In the genomic region with DNA sequence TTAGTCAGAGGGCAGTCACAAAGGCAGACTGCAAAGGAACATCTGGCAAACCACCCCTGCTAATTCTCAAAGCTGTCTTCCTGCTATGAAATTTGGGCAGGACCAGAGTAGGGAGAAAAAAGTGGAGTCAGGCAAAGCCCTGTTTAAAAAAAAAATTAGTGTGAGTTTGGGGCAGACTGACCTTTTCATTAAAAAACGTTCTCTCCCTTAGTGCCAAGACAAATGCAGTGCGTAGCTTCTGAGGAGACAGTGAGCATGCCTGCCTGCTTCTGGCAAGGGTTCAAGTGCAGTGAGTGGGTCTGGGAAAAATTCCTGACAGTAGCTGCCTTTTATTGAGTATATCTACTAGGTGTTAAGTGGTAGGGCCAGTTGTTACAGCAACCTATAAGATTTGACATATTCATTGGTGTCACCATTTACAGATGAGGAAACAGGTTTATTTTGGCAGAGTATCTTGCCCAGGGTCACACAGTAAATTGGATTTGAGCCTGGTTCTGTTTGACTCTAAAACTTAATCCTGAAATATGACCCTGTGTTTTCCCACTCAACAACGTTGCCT, we compare ENCODE assay signal across 14 cellular contexts.
A peak's percentile ranks its signal among the peaks of the same experiment; 100 is the strongest.
DNase-seq lines count a peak whose midpoint lies in the region; ATAC-seq, FAIRE-seq and TF ChIP-seq lines count a peak whose summit lies in the region.
"Had no signal": no experiment of that assay in that cellular context is flagged by ENCODE, and none has a peak within 500 bp of the region (broad histone marks: within the 10 kb centered on the region; RNA-seq: fewer than 3 reads in every experiment).

No MANE protein-coding gene starts in this region.

- H3K36me3 ChIP-seq in liver (ENCODE audit: control insufficient read depth in 4 of 4, insufficient read depth in 3 of 4, low read depth in 1 of 4, low read length in 3 of 4) (peaks cover 0 to 10% (median 0%) of the 10 kb centered on the region in 4 donors), HepG2 (replicated peaks in 1 of 2; ENCODE audit: control insufficient read depth in 1 of 2, insufficient read depth in 2 of 2, low read length in 2 of 2) (0 out of 5 replicates have a peak, but pooled peaks cover 0 to 3% of the 10 kb centered on the region in 2 experiments), RWPE2 (ENCODE audit: low read depth) (peaks cover 20% of the 10 kb centered on the region), gastroesophageal sphincter (no peaks in the 10 kb centered on the region), testis (ENCODE audit: low read depth, missing control alignments) (no peaks in the 10 kb centered on the region), MM.1S (replicated peaks; ENCODE audit: insufficient read depth, low read length) (no peaks in the 10 kb centered on the region)

- no peak for TF ChIP-seq POLR2A in HepG2 (IDR thresholded peaks at IDR 0.05; ENCODE audit: insufficient read depth in 1 of 2, low read depth in 2 of 2, low read length in 2 of 2)
- TF ChIP-seq POLR2A in gastroesophageal sphincter (IDR thresholded peaks at IDR 0.05) = no peak
- TF ChIP-seq POLR2A in testis (IDR thresholded peaks at IDR 0.05) = no peak

- intact Hi-C loops in HepG2 (cut with micrococcal nuclease; ENCODE audit: unreplicated experiment) (no loop called here), testis (cut with DNase I; ENCODE audit: low total_unique reads) (no loop called here)

- ATAC-seq in HepG2 = no peak
- peak; percentile 61 for ATAC-seq in RWPE2 (ENCODE audit: low read depth)
- no peak for ATAC-seq in gastroesophageal sphincter

- TF ChIP-seq EP300 in HepG2 (IDR thresholded peaks at IDR 0.05; ENCODE audit: low read depth in 2 of 2, low read length in 2 of 2) (no peak), HepG2 (CRISPR knock-in tag; IDR thresholded peaks at IDR 0.05; ENCODE audit: borderline replicate concordance) (no peak), gastroesophageal sphincter (IDR thresholded peaks at IDR 0.05) (no peak)

- H3K4me2 ChIP-seq in HepG2 (ENCODE audit: low read depth, low read length) (no peak overlapping the region), MM.1S (ENCODE audit: low read depth, low read length) (no peak overlapping the region)

- DNase-seq in HepG2 (ENCODE audit: low spot score) (no peak), RWPE2 (ENCODE audit: low spot score) (no peak), OCI-M1 (lab: John Stamatoyannopoulos, UW) (no peak), testis (no peak), iPS-NIHi11 (ENCODE audit: low spot score) (no peak), MM.1S (no peak)
- DNase-seq: activated CD4-positive, alpha-beta T cell treated with anti-CD3 and anti-CD28 coated beads, Interleukin-2, amount 50 U/mL, for 48 hours; CD4-positive, CD25-positive, alpha-beta regulatory T cell; H9; SHP77; stimulated activated naive CD4-positive, alpha-beta T cell treated with Interleukin-2 at 50 U/mL for 16 hours had no signal

- WGBS in liver = 30% methylated on average over 3 of the region's 3 CpGs
- WGBS in HepG2 (ENCODE audit: low lambda C conversion rate) = 85% methylated on average over 3 of the region's 3 CpGs
- WGBS in gastroesophageal sphincter (ENCODE audit: low coverage in 1 of 2), 2 donors = 2 to 15% methylated on average over 3 of the region's 3 CpGs
- 29 to 56% methylated on average over 3 of the region's 3 CpGs for WGBS in testis, 2 donors

- TF ChIP-seq CTCF in liver (IDR thresholded peaks at IDR 0.05; ENCODE audit: low read depth, low read length, missing input control) (no peak), HepG2 (CRISPR knock-in tag; IDR thresholded peaks at IDR 0.05) (no peak), RWPE2 (IDR thresholded peaks at IDR 0.05; ENCODE audit: poor library complexity, severe bottlenecking) (no peak), gastroesophageal sphincter (IDR thresholded peaks at IDR 0.05) (no peak), testis (IDR thresholded peaks at IDR 0.05) (no peak), MM.1S (IDR thresholded peaks at IDR 0.05; ENCODE audit: low read length) (no peak)

- no peaks in the 10 kb centered on the region for H3K9me2 ChIP-seq in MM.1S (replicated peaks; ENCODE audit: insufficient read depth, low read length)

- no peaks in the 10 kb centered on the region for H3K27me3 ChIP-seq in liver (ENCODE audit: control insufficient read depth in 4 of 4, insufficient read depth in 4 of 4, low read length in 3 of 4)
- no peaks in the 10 kb centered on the region for H3K27me3 ChIP-seq in HepG2 (ENCODE audit: control insufficient read depth in 1 of 2, insufficient read depth in 2 of 2, low read length in 2 of 2)
- no peaks in the 10 kb centered on the region for H3K27me3 ChIP-seq in RWPE2 (ENCODE audit: insufficient read depth, poor library complexity, severe bottlenecking)
- no peaks in the 10 kb centered on the region for H3K27me3 ChIP-seq in gastroesophageal sphincter
- H3K27me3 ChIP-seq in testis = no peaks in the 10 kb centered on the region
- H3K27me3 ChIP-seq in MM.1S (replicated peaks; ENCODE audit: insufficient read depth, low read length) = no peaks in the 10 kb centered on the region

- H3K27ac ChIP-seq in liver (ENCODE audit: low read depth in 1 of 2, low read length in 2 of 2) (peak overlapping the region; percentile 47 to 52), HepG2 (ENCODE audit: extremely low read length, insufficient read depth, low read length) (no peak overlapping the region), RWPE2 (ENCODE audit: poor library complexity, severe bottlenecking) (peak overlapping the region; percentile 10), gastroesophageal sphincter (peak overlapping the region in 3 of 4 donors; percentile 4 to 24 (median 22)), testis (no peak overlapping the region), MM.1S (ENCODE audit: low read length) (no peak overlapping the region)

- no peaks in the 10 kb centered on the region for H3K9me3 ChIP-seq in liver (ENCODE audit: control insufficient read depth in 4 of 4, low read length in 3 of 4)
- H3K9me3 ChIP-seq in HepG2 (ENCODE audit: low read length) = no peaks in the 10 kb centered on the region
- H3K9me3 ChIP-seq in RWPE2 (ENCODE audit: severe bottlenecking) = no peaks in the 10 kb centered on the region
- H3K9me3 ChIP-seq in gastroesophageal sphincter = no peaks in the 10 kb centered on the region
- no peaks in the 10 kb centered on the region for H3K9me3 ChIP-seq in testis
- H3K9me3 ChIP-seq in MM.1S (replicated peaks; ENCODE audit: insufficient read depth, low read length) = no peaks in the 10 kb centered on the region

- TF ChIP-seq RAD21 in liver (IDR thresholded peaks at IDR 0.05) (no peak), HepG2 (CRISPR knock-in tag; IDR thresholded peaks at IDR 0.05) (no peak)

- H3K4me3 ChIP-seq in liver (ENCODE audit: low read depth in 1 of 3, low read length in 3 of 3) = no peak overlapping the region
- H3K4me3 ChIP-seq in HepG2 (replicated peaks in 1 of 3; ENCODE audit: insufficient read depth in 1 of 3, low read depth in 2 of 3, low read length in 3 of 3) = no peak overlapping the region
- no peak overlapping the region for H3K4me3 ChIP-seq in RWPE2 (ENCODE audit: severe bottlenecking)
- H3K4me3 ChIP-seq in gastroesophageal sphincter = no peak overlapping the region
- no peak overlapping the region for H3K4me3 ChIP-seq in testis
- no peak overlapping the region for H3K4me3 ChIP-seq in MM.1S (ENCODE audit: low read length)

- H4K20me1 ChIP-seq in HepG2 (ENCODE audit: insufficient read depth, low read length) (0 out of 2 replicates have a peak, but pooled peaks cover 3% of the 10 kb centered on the region), MM.1S (ENCODE audit: insufficient read depth, low read length) (no peaks in the 10 kb centered on the region)

- no peak for FAIRE-seq in HepG2 (lab: Jason Lieb, UNC)
- FAIRE-seq: islet of Langerhans had no signal

- CTCF ChIA-PET in HepG2 (lab: Yijun Ruan, JAX; ENCODE audit: low intra/inter-chr PET ratio, low total read pairs) = no interaction called here

- no peak overlapping the region for H2AFZ ChIP-seq in HepG2 (ENCODE audit: low read length)
- no peak overlapping the region for H2AFZ ChIP-seq in MM.1S (ENCODE audit: low read length)

- in situ Hi-C loops in HepG2 (cut with HindIII; ENCODE audit: extremely low pct_ligation_motif_present, low pct_unique_long_range_greater_than_20kb) = no loop called here

- no TSS peak for BruUV-seq in HepG2 (replicated peaks; lab: Mats Ljungman, UMichigan)

- H3K79me2 ChIP-seq in HepG2 (ENCODE audit: insufficient read depth, low read length) (no peaks in the 10 kb centered on the region), MM.1S (ENCODE audit: low read length) (no peaks in the 10 kb centered on the region)

- peaks cover 8 to 24% (median 17%) of the 10 kb centered on the region in 4 donors for H3K4me1 ChIP-seq in liver (ENCODE audit: control insufficient read depth in 4 of 4, insufficient read depth in 4 of 4, low read length in 3 of 4)
- peaks cover 15% of the 10 kb centered on the region; the same call in 1 of the 2 replicates for H3K4me1 ChIP-seq in HepG2 (ENCODE audit: insufficient read depth, low read length)
- peaks cover 12% of the 10 kb centered on the region for H3K4me1 ChIP-seq in RWPE2 (ENCODE audit: insufficient read depth, poor library complexity, severe bottlenecking)
- H3K4me1 ChIP-seq in gastroesophageal sphincter = peaks cover 6 to 37% (median 15%) of the 10 kb centered on the region in 3 donors
- H3K4me1 ChIP-seq in testis = peaks cover 3% of the 10 kb centered on the region
- H3K4me1 ChIP-seq in MM.1S (ENCODE audit: low read length) = no peaks in the 10 kb centered on the region

- no peak overlapping the region for H3K9ac ChIP-seq in liver (ENCODE audit: low read depth in 1 of 2, low read length in 2 of 2)
- no peak overlapping the region for H3K9ac ChIP-seq in HepG2 (ENCODE audit: insufficient read depth, low read depth, low read length)
- H3K9ac ChIP-seq in MM.1S (ENCODE audit: low read length) = no peak overlapping the region

- POLR2A ChIA-PET in HepG2 (lab: Yijun Ruan, JAX) = no interaction called here

- no peaks in the 10 kb centered on the region for H3F3A ChIP-seq in MM.1S (ENCODE audit: insufficient read depth, low read length)

TF ChIP-seq in liver, 16 proteins besides CTCF, POLR2A, EP300 and RAD21 (continues in another document):
- no peak for TF ChIP-seq NR2F2 (IDR thresholded peaks at IDR 0.05)

TF ChIP-seq in HepG2, 621 proteins besides CTCF, POLR2A, EP300 and RAD21 (continues in another document):
- no peak for TF ChIP-seq HOXA3 (CRISPR knock-in tag; IDR thresholded peaks at IDR 0.05)
- no peak for TF ChIP-seq ZNF713 (CRISPR knock-in tag; IDR thresholded peaks at IDR 0.05)

Comparison
In these comparisons a context has a peak if more than half of its experiments do, and no peak if none do; other contexts are left out.
1. H3K27ac ChIP-seq: peak in liver (2 of 2), RWPE2 (single experiment) and gastroesophageal sphincter (3 of 4); none in HepG2 (single experiment), testis (0 of 2) and MM.1S (single experiment).